In genomic region chr6:70863343-70863742, GRCh38 we compare ENCODE assay signal across 17 cellular contexts.
"Had no signal": no experiment of that assay in that cellular context is flagged by ENCODE, and none has a peak within 500 bp of the region (broad histone marks: within the 10 kb centered on the region; RNA-seq: fewer than 3 reads in every experiment).

No MANE protein-coding gene starts in this region.

- H3K9me3 ChIP-seq: ascending aorta, colonic mucosa, neutrophil, stomach, thoracic aorta had no signal

- H3K27me3 Mint-ChIP-seq: activated CD8-positive, alpha-beta T cell treated with anti-CD3 and anti-CD28 coated beads for 36 hours had no signal

- H3K27me3 ChIP-seq: ascending aorta, colonic mucosa, neutrophil, stomach had no signal

- H3K27ac ChIP-seq: ascending aorta, colonic mucosa, foreskin keratinocyte, neutrophil, stomach, thoracic aorta had no signal

- H3K27ac Mint-ChIP-seq: activated CD8-positive, alpha-beta T cell treated with anti-CD3 and anti-CD28 coated beads for 36 hours; activated T-cell treated with anti-CD3 and anti-CD28 coated beads, Interleukin-2, amount 50 U/mL, for 72 hours had no signal

- H3K4me1 ChIP-seq: ascending aorta, colonic mucosa, foreskin keratinocyte, stomach had no signal

- H3K36me3 ChIP-seq: colonic mucosa, thoracic aorta had no signal

- H3K4me3 Mint-ChIP-seq: activated CD8-positive, alpha-beta T cell treated with anti-CD3 and anti-CD28 coated beads for 36 hours; activated T-cell treated with anti-CD3 and anti-CD28 coated beads, Interleukin-2, amount 50 U/mL, for 72 hours; naive thymus-derived CD4-positive, alpha-beta T cell had no signal

- H3K4me3 ChIP-seq: ascending aorta, colonic mucosa, lung, stomach, thoracic aorta had no signal

- ATAC-seq: activated CD8-positive, alpha-beta T cell treated with anti-CD3 and anti-CD28 coated beads for 36 hours; activated T-cell treated with anti-CD3 and anti-CD28 coated beads, Interleukin-2, amount 50 U/mL, for 72 hours; foreskin keratinocyte; left cardiac atrium; naive thymus-derived CD4-positive, alpha-beta T cell had no signal

- DNase-seq: activated CD8-positive, alpha-beta memory T cell treated with anti-CD3 and anti-CD28 coated beads, Interleukin-2, amount 50 U/mL, for 4 hours; activated CD8-positive, alpha-beta T cell treated with anti-CD3 and anti-CD28 coated beads for 36 hours; activated T-cell treated with anti-CD3 and anti-CD28 coated beads, Interleukin-2, amount 50 U/mL, for 72 hours; colonic mucosa; effector CD4-positive, alpha-beta T cell; foreskin keratinocyte; head of caudate nucleus; left cardiac atrium; naive thymus-derived CD4-positive, alpha-beta T cell; retina; stimulated activated CD4-positive, alpha-beta T cell treated with anti-CD3 and anti-CD28 coated beads, Interleukin-15, amount 100 ng/mL, for 24 hours; stimulated activated CD4-positive, alpha-beta T cell treated with anti-CD3 and anti-CD28 coated beads, Interleukin-4, amount 100 ng/mL, for 24 hours; stomach had no signal

- H3K9me3 Mint-ChIP-seq: activated T-cell treated with anti-CD3 and anti-CD28 coated beads, Interleukin-2, amount 50 U/mL, for 72 hours had no signal
